In the genomic region with DNA sequence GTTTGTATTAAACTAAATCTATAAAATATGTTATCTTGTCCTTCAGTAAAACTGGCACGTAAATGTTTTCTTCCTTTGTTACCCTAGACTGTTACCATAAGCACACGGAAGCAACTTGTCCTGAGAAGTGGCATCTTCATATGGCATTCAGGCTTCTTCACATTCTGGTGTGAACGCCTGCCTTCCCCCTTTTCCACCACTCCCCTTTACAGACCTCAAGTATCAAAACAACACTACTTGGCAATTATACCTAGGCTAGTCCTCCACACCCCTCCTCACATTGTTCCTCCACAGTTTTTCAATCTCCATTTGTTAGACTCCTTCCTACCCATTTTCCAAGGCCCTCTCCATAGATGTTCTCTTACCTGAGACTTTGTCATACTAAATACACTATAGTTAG, we compare ENCODE assay signal across 8 cellular contexts. TPM values are rescaled to one million over a fixed set of nuclear protein-coding genes. Genes with fewer than 3 reads are reported as not detected.
DNase-seq lines count a peak whose midpoint lies in the region; ATAC-seq, FAIRE-seq and TF ChIP-seq lines count a peak whose summit lies in the region.

No MANE protein-coding gene starts in this region.

- TF ChIP-seq CTCF in heart right ventricle (IDR thresholded peaks at IDR 0.05) (no peak), liver (IDR thresholded peaks at IDR 0.05; ENCODE audit: low read depth, low read length, missing input control) (no peak), vagina (IDR thresholded peaks at IDR 0.05) (no peak)

- H3K4me3 ChIP-seq in heart right ventricle (peak overlapping the region in 9 of 10 donors; percentile 73 to 96 (median 90)), adipocyte (ENCODE audit: low read length) (peak overlapping the region; percentile 97), liver (ENCODE audit: low read depth in 1 of 3, low read length in 3 of 3) (peak overlapping the region in 1 of 3 donors; percentile 93), vagina (peak overlapping the region; percentile 93 to 99)

- peaks cover 5 to 66% (median 60%) of the 10 kb centered on the region in 9 donors for H3K4me1 ChIP-seq in heart right ventricle
- H3K4me1 ChIP-seq in adipocyte (ENCODE audit: control insufficient read depth, insufficient read depth, low read length): peaks cover 41% of the 10 kb centered on the region
- peaks cover 1 to 32% (median 19%) of the 10 kb centered on the region in 4 donors for H3K4me1 ChIP-seq in liver (ENCODE audit: control insufficient read depth in 4 of 4, insufficient read depth in 4 of 4, low read length in 3 of 4)
- peaks cover 56% of the 10 kb centered on the region for H3K4me1 ChIP-seq in vagina

- DNase-seq in heart right ventricle (no peak), cardiac septum (ENCODE audit: low spot score) (no peak), adipocyte (ENCODE audit: low read depth) (peak; percentile 37), vagina (ENCODE audit: extremely low spot score in 2 of 2) (no peak), urothelium cell line (ENCODE audit: low spot score) (no peak)

- no peaks in the 10 kb centered on the region for H3K27me3 ChIP-seq in heart right ventricle
- no peaks in the 10 kb centered on the region for H3K27me3 ChIP-seq in adipocyte (replicated peaks; ENCODE audit: control insufficient read depth, insufficient read depth, low read length)
- no peaks in the 10 kb centered on the region for H3K27me3 ChIP-seq in liver (ENCODE audit: control insufficient read depth in 4 of 4, insufficient read depth in 4 of 4, low read length in 3 of 4)
- H3K27me3 ChIP-seq in vagina: no peaks in the 10 kb centered on the region

- H3K9ac ChIP-seq in adipocyte (ENCODE audit: low read length): peak overlapping the region; percentile 92
- peak overlapping the region in 1 of 2 donors; percentile 91 for H3K9ac ChIP-seq in liver (ENCODE audit: low read depth in 1 of 2, low read length in 2 of 2)

- TF ChIP-seq POLR2A in vagina (IDR thresholded peaks at IDR 0.05): no peak

- 26% methylated on average over 3 of the region's 3 CpGs for WGBS in heart right ventricle, 2 donors
- 81% methylated on average over 3 of the region's 3 CpGs for WGBS in liver

- no peak for TF ChIP-seq RAD21 in liver (IDR thresholded peaks at IDR 0.05)

- no peaks in the 10 kb centered on the region for H3K36me3 ChIP-seq in heart right ventricle
- H3K36me3 ChIP-seq in adipocyte (ENCODE audit: control insufficient read depth, insufficient read depth, low read length, severe bottlenecking): no peaks in the 10 kb centered on the region
- H3K36me3 ChIP-seq in liver (ENCODE audit: control insufficient read depth in 4 of 4, insufficient read depth in 3 of 4, low read depth in 1 of 4, low read length in 3 of 4): no peaks in the 10 kb centered on the region
- no peaks in the 10 kb centered on the region for H3K36me3 ChIP-seq in vagina

- ATAC-seq in heart right ventricle: no peak
- no peak for ATAC-seq in HG03175 (IDR thresholded peaks at IDR 0.05; ENCODE audit: unreplicated experiment)
- ATAC-seq in GM21786 (IDR thresholded peaks at IDR 0.05; ENCODE audit: unreplicated experiment): no peak

- FAIRE-seq in urothelium cell line (lab: Jason Lieb, UNC): no peak

- H3K27ac ChIP-seq in heart right ventricle (peak overlapping the region in 8 of 10 donors; percentile 11 to 99 (median 96)), liver (ENCODE audit: low read depth in 1 of 2, low read length in 2 of 2) (peak overlapping the region; percentile 88 to 92), vagina (peak overlapping the region; percentile 96)

- intact Hi-C loops in heart right ventricle (cut with DNase I) (loop anchor here in 5 of 10 donors (5.0 to 10.0 kb wide), 5 partner anchors 60 to 230 kb away; a partner anchor contains a TSS), cardiac septum (cut with DNase I) (loop anchor here (5.0 kb wide), 1 partner anchor 227 kb away; a partner anchor contains a TSS), vagina (cut with DNase I) (no loop called here)

- peaks cover 0 to 10% (median 0%) of the 10 kb centered on the region in 11 donors for H3K9me3 ChIP-seq in heart right ventricle
- H3K9me3 ChIP-seq in adipocyte (ENCODE audit: control insufficient read depth, low read length): no peaks in the 10 kb centered on the region
- H3K9me3 ChIP-seq in liver (ENCODE audit: control insufficient read depth in 4 of 4, low read length in 3 of 4): no peaks in the 10 kb centered on the region
- no peaks in the 10 kb centered on the region for H3K9me3 ChIP-seq in vagina

TF ChIP-seq in liver, 16 proteins besides CTCF, POLR2A, EP300 and RAD21:
- TF ChIP-seq EGR1 (IDR thresholded peaks at IDR 0.05; ENCODE audit: low read depth in 2 of 2) (no peak), GABPA (IDR thresholded peaks at IDR 0.05 in 1 of 2, conservative IDR thresholded peaks at IDR 0.05 in 1 of 2) (no peak), JUND (IDR thresholded peaks at IDR 0.05) (no peak), HNF4A (conservative IDR thresholded peaks at IDR 0.05) (no peak), SP1 (IDR thresholded peaks at IDR 0.05) (no peak), FOXA1 (IDR thresholded peaks at IDR 0.05) (no peak), TAF1 (conservative IDR thresholded peaks at IDR 0.05) (no peak)
- TF ChIP-seq, protein P1, sequence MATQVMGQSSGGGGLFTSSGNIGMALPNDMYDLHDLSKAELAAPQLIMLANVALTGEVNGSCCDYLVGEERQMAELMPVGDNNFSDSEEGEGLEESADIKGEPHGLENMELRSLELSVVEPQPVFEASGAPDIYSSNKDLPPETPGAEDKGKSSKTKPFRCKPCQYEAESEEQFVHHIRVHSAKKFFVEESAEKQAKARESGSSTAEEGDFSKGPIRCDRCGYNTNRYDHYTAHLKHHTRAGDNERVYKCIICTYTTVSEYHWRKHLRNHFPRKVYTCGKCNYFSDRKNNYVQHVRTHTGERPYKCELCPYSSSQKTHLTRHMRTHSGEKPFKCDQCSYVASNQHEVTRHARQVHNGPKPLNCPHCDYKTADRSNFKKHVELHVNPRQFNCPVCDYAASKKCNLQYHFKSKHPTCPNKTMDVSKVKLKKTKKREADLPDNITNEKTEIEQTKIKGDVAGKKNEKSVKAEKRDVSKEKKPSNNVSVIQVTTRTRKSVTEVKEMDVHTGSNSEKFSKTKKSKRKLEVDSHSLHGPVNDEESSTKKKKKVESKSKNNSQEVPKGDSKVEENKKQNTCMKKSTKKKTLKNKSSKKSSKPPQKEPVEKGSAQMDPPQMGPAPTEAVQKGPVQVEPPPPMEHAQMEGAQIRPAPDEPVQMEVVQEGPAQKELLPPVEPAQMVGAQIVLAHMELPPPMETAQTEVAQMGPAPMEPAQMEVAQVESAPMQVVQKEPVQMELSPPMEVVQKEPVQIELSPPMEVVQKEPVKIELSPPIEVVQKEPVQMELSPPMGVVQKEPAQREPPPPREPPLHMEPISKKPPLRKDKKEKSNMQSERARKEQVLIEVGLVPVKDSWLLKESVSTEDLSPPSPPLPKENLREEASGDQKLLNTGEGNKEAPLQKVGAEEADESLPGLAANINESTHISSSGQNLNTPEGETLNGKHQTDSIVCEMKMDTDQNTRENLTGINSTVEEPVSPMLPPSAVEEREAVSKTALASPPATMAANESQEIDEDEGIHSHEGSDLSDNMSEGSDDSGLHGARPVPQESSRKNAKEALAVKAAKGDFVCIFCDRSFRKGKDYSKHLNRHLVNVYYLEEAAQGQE (IDR thresholded peaks at IDR 0.05): no peak
- TF ChIP-seq, protein P2, sequence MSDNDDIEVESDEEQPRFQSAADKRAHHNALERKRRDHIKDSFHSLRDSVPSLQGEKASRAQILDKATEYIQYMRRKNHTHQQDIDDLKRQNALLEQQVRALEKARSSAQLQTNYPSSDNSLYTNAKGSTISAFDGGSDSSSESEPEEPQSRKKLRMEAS (IDR thresholded peaks at IDR 0.05): no peak
- TF ChIP-seq, protein P3, sequence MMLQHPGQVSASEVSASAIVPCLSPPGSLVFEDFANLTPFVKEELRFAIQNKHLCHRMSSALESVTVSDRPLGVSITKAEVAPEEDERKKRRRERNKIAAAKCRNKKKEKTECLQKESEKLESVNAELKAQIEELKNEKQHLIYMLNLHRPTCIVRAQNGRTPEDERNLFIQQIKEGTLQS (IDR thresholded peaks at IDR 0.05): no peak

RNA-seq across cellular contexts. Expression of a gene that starts 2.9 kb away (rescaled TPM):
- total RNA-seq in heart right ventricle: 10 to 100 TPM; 17.2 to 24.2 (median 20.1) TPM
- polyA plus RNA-seq in heart right ventricle: 1 to 10 TPM; 6.8 to 7.2 TPM
- total RNA-seq in cardiac septum: 21.6 TPM
- 10 to 100 TPM; 12.4 to 16.1 TPM for total RNA-seq in liver
- 1 to 10 TPM; 2.7 to 4.8 TPM for polyA plus RNA-seq in liver
- 20.4 TPM for total RNA-seq in vagina
